ENCODE assay signal across 9 cellular contexts in the genomic region with DNA sequence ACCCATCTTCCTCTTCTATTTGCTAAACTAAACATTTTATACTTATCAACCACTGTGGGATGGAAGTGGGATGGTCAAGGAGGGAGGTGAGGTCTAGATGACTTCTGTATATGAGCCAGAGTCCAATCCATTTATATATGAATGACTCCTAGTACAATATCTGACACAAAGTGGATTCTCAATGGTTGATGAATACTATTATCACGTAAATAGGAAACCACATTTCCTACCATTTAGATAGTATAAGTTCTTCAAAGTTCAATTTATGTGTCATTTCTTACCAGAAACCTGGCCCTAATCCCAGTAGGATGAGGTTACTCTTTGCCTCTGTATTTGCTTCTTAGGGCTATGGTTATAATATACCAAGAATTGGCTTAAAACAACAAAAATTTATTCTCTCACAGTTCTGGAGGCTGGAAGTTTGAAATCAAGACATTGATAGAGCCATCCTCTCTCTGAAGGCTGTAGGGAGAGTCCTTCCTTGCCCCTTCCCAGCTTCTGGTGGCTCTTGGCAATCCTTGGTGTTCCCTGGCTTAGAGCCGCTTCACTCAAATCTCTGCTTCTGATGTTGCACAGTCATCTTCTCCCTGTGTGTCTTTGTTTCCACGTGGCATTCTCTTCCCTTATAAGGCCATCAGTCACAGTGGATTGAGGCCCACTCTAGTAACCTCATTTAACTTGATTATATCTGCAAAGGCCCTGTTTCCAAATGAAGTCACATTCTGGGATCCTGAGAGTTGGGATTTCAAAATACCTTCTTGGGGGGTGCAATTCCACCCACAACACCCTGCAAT. TPM values are rescaled to one million over a fixed set of nuclear protein-coding genes. Genes with fewer than 3 reads are reported as not detected.
DNase-seq lines count a peak whose midpoint lies in the region; ATAC-seq, FAIRE-seq and TF ChIP-seq lines count a peak whose summit lies in the region.
"Had no signal": no experiment of that assay in that cellular context is flagged by ENCODE, and none has a peak within 500 bp of the region (broad histone marks: within the 10 kb centered on the region; RNA-seq: fewer than 3 reads in every experiment).

No MANE protein-coding gene starts in this region.

- no peak for TF ChIP-seq POLR2A in suprapubic skin (IDR thresholded peaks at IDR 0.05)

- H3K27ac ChIP-seq in lower lobe of right lung (peak overlapping the region; percentile 28), suprapubic skin (peak overlapping the region; percentile 67)

- peak; percentile 13 to 49 for ATAC-seq in lower lobe of right lung
- no peak for ATAC-seq in GM21619 (IDR thresholded peaks at IDR 0.05; ENCODE audit: unreplicated experiment)
- ATAC-seq in GM18870 (IDR thresholded peaks at IDR 0.05; ENCODE audit: unreplicated experiment): no peak
- ATAC-seq: effector memory CD8-positive, alpha-beta T cell had no signal

- intact Hi-C loops in lower lobe of right lung (cut with DNase I): no loop called here

- H3K27me3 ChIP-seq in bronchial epithelial cell (ENCODE audit: control insufficient read depth, insufficient read depth, low read length) (no peaks in the 10 kb centered on the region), lower lobe of right lung (ENCODE audit: low read depth) (no peaks in the 10 kb centered on the region), suprapubic skin (no peaks in the 10 kb centered on the region)

- peak; percentile 95 for DNase-seq in M059J (ENCODE audit: low read depth)
- peak; percentile 49 for DNase-seq in bronchial epithelial cell (ENCODE audit: low read depth)
- DNase-seq in lower lobe of right lung: no peak
- DNase-seq in suprapubic skin (ENCODE audit: low spot score in 2 of 2): no peak
- no peak for DNase-seq in NCI-H187 treated with DMSO at 0.1 percent for 48 hours (lab: John Stamatoyannopoulos, UW)
- DNase-seq: effector memory CD8-positive, alpha-beta T cell; MM.1S had no signal

- TF ChIP-seq CTCF in bronchial epithelial cell (IDR thresholded peaks at IDR 0.05; ENCODE audit: insufficient read depth, low read length, severe bottlenecking) (no peak), lower lobe of right lung (IDR thresholded peaks at IDR 0.05) (no peak), suprapubic skin (IDR thresholded peaks at IDR 0.05) (no peak)

- H3K4me1 ChIP-seq in lower lobe of right lung: no peaks in the 10 kb centered on the region
- H3K4me1 ChIP-seq in suprapubic skin: peaks cover 6% of the 10 kb centered on the region

- WGBS in suprapubic skin: 48% methylated on average over 3 of the region's 3 CpGs

- H3K36me3 ChIP-seq in bronchial epithelial cell (ENCODE audit: control insufficient read depth, insufficient read depth, low read length) (no peaks in the 10 kb centered on the region), lower lobe of right lung (no peaks in the 10 kb centered on the region), suprapubic skin (no peaks in the 10 kb centered on the region)

- H3K4me3 ChIP-seq in bronchial epithelial cell (ENCODE audit: low read depth, low read length): no peak overlapping the region
- H3K4me3 ChIP-seq in lower lobe of right lung: no peak overlapping the region
- H3K4me3 ChIP-seq in suprapubic skin: no peak overlapping the region

- TF ChIP-seq EP300 in suprapubic skin (IDR thresholded peaks at IDR 0.05): no peak

- H3K9me3 ChIP-seq in lower lobe of right lung: no peaks in the 10 kb centered on the region
- no peaks in the 10 kb centered on the region for H3K9me3 ChIP-seq in suprapubic skin

- FAIRE-seq in bronchial epithelial cell (lab: Jason Lieb, UNC): no peak

RNA-seq across cellular contexts. Expression of a gene that starts 41.0 kb away (rescaled TPM):
- total RNA-seq in M059J (2014; rRNA removed; shearing (Covaris generic)): 47.9 and 60.5 TPM in 2 replicates
- 26.1 and 27.7 TPM in 2 replicates for total RNA-seq in bronchial epithelial cell
- total RNA-seq in lower lobe of right lung: 11.3 TPM
- total RNA-seq in suprapubic skin: 1 to 10 TPM; 4.9 to 8.3 (median 5.9) TPM

RNA-seq across cellular contexts. Expression of a gene that starts 54.3 kb away (rescaled TPM):
- total RNA-seq in M059J (2014; rRNA removed; shearing (Covaris generic)): 85.3 and 96.5 TPM in 2 replicates
- 10.1 and 14.7 TPM in 2 replicates for total RNA-seq in bronchial epithelial cell
- total RNA-seq in lower lobe of right lung: 9.1 TPM
- 10 to 100 TPM in 2 of 4 donors, 1 to 10 TPM in 2; 8.5 to 14.6 (median 11.0) TPM for total RNA-seq in suprapubic skin

Comparison
In these comparisons a context has a peak if more than half of its experiments do, and no peak if none do; other contexts are left out.
1. DNase-seq: peak in M059J (single experiment) and bronchial epithelial cell (single experiment); none in lower lobe of right lung (single experiment), suprapubic skin (0 of 2) and NCI-H187 treated with DMSO at 0.1 percent for 48 hours (single experiment).
2. ATAC-seq: peak in lower lobe of right lung (2 of 2); none in GM21619 (single experiment) and GM18870 (single experiment).